Comparison of ENCODE assay signal across 1 cellular context in the genomic region with DNA sequence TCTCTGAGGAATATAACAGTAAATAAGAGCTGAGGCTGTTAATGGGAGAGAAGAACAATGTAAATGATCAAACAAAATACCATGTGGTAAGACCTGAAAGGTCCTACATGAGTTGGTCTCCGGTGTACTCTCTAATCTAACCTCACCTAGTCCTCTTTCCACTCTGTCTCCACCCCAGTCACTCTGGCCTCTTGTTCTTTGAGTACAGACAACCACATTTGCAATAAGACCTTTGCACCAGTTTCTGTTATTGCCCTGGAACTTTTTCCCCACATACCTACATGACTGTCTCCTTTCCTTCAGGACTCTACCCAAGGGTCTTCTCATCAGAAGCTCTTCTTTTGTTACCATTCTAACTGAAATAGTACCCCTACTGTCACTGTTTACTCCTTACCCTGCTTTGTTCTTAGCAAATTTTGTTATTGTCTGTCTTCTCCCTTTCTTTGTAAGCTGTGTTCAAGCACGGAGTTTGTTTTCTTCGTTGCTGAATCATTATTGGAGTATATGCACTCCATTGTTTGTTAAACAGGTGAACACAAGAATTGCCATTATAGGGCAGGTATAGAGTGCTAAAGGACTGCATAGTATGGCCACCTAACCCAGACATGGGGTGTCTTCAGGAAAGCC.
TF ChIP-seq lines count a peak whose summit lies in the region.

No MANE protein-coding gene starts in this region.

TF ChIP-seq in K562, 482 proteins besides CTCF, POLR2A, EP300 and RAD21:
- TF ChIP-seq, protein P1, sequence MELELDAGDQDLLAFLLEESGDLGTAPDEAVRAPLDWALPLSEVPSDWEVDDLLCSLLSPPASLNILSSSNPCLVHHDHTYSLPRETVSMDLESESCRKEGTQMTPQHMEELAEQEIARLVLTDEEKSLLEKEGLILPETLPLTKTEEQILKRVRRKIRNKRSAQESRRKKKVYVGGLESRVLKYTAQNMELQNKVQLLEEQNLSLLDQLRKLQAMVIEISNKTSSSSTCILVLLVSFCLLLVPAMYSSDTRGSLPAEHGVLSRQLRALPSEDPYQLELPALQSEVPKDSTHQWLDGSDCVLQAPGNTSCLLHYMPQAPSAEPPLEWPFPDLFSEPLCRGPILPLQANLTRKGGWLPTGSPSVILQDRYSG (tag; conservative IDR thresholded peaks at IDR 0.05; ENCODE audit: low read depth) = no peak
- TF ChIP-seq, protein P2, sequence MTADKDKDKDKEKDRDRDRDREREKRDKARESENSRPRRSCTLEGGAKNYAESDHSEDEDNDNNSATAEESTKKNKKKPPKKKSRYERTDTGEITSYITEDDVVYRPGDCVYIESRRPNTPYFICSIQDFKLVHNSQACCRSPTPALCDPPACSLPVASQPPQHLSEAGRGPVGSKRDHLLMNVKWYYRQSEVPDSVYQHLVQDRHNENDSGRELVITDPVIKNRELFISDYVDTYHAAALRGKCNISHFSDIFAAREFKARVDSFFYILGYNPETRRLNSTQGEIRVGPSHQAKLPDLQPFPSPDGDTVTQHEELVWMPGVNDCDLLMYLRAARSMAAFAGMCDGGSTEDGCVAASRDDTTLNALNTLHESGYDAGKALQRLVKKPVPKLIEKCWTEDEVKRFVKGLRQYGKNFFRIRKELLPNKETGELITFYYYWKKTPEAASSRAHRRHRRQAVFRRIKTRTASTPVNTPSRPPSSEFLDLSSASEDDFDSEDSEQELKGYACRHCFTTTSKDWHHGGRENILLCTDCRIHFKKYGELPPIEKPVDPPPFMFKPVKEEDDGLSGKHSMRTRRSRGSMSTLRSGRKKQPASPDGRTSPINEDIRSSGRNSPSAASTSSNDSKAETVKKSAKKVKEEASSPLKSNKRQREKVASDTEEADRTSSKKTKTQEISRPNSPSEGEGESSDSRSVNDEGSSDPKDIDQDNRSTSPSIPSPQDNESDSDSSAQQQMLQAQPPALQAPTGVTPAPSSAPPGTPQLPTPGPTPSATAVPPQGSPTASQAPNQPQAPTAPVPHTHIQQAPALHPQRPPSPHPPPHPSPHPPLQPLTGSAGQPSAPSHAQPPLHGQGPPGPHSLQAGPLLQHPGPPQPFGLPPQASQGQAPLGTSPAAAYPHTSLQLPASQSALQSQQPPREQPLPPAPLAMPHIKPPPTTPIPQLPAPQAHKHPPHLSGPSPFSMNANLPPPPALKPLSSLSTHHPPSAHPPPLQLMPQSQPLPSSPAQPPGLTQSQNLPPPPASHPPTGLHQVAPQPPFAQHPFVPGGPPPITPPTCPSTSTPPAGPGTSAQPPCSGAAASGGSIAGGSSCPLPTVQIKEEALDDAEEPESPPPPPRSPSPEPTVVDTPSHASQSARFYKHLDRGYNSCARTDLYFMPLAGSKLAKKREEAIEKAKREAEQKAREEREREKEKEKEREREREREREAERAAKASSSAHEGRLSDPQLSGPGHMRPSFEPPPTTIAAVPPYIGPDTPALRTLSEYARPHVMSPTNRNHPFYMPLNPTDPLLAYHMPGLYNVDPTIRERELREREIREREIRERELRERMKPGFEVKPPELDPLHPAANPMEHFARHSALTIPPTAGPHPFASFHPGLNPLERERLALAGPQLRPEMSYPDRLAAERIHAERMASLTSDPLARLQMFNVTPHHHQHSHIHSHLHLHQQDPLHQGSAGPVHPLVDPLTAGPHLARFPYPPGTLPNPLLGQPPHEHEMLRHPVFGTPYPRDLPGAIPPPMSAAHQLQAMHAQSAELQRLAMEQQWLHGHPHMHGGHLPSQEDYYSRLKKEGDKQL (CRISPR knock-in tag; IDR thresholded peaks at IDR 0.05; ENCODE audit: borderline replicate concordance) = no peak
- TF ChIP-seq, protein P3, sequence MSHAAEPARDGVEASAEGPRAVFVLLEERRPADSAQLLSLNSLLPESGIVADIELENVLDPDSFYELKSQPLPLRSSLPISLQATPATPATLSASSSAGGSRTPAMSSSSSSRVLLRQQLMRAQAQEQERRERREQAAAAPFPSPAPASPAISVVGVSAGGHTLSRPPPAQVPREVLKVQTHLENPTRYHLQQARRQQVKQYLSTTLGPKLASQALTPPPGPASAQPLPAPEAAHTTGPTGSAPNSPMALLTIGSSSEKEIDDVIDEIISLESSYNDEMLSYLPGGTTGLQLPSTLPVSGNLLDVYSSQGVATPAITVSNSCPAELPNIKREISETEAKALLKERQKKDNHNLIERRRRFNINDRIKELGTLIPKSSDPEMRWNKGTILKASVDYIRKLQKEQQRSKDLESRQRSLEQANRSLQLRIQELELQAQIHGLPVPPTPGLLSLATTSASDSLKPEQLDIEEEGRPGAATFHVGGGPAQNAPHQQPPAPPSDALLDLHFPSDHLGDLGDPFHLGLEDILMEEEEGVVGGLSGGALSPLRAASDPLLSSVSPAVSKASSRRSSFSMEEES (CRISPR knock-in tag; IDR thresholded peaks at IDR 0.05) = no peak
- TF ChIP-seq, protein P4, sequence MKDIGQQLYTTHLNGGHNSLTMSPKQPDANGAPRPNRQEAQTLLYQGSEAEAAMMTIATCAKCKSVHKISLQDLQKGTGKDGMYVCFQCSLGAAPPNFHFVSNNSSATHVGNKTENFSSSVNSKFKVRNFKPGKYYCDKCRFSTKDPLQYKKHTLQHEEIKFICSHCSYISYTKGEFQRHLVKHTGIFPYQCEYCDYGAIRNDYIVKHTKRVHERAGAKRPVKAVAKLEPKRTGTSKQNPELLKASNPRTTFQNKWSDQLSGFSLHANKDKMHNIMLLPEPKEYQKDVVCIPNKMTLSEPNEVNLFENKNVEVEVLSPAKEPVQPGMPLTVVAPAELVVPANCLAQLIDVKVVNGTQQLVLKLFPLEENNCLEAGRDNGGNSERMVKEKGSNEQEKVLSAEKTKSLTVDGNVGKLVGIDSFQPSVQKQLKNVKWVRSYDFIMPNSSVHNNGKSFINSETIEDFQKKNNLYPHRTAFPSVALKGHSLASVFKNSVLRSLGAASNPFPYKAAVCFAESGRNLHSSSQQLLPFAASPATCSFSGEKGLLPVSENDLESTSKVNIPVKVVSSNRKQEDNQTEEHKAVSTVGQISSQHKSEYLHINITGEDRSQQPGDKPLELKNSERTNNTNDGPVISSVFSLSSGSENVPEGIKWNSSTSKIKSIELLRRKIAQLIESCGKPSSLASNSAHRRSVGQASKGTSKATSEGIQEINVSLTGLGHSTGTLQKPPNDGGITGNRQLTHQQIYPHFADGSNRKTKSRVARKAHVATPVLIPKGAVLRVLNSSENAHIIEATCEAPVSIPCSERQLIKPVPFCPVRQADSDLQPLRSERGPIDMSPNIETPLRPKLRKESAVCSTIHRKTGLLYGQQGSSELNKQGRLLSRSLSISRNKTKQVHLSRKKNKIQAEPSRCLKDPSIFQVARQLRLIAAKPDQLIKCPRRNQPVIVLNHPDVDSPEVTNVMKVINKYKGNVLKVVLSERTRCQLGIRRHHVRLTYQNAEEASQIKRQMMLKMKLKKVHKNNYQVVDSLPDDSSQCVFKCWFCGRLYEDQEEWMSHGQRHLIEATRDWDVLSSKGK (CRISPR knock-in tag; IDR thresholded peaks at IDR 0.05) = no peak
- TF ChIP-seq, protein P5, sequence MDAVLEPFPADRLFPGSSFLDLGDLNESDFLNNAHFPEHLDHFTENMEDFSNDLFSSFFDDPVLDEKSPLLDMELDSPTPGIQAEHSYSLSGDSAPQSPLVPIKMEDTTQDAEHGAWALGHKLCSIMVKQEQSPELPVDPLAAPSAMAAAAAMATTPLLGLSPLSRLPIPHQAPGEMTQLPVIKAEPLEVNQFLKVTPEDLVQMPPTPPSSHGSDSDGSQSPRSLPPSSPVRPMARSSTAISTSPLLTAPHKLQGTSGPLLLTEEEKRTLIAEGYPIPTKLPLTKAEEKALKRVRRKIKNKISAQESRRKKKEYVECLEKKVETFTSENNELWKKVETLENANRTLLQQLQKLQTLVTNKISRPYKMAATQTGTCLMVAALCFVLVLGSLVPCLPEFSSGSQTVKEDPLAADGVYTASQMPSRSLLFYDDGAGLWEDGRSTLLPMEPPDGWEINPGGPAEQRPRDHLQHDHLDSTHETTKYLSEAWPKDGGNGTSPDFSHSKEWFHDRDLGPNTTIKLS (IDR thresholded peaks at IDR 0.05; ENCODE audit: borderline replicate concordance, low read depth) = no peak
- TF ChIP-seq BRF1 (IDR thresholded peaks at IDR 0.05; ENCODE audit: borderline replicate concordance, extremely low read depth, insufficient read length) (no peak), SMAD1 (IDR thresholded peaks at IDR 0.05; ENCODE audit: low read depth, low read length, partially characterized antibody) (no peak), SUPT5H (IDR thresholded peaks at IDR 0.05) (no peak), ZBTB17 (CRISPR knock-in tag; IDR thresholded peaks at IDR 0.05) (no peak), NFIX (CRISPR knock-in tag; IDR thresholded peaks at IDR 0.05; ENCODE audit: low read depth) (no peak), COPS2 (conservative IDR thresholded peaks at IDR 0.05) (no peak), SRSF7 (optimal IDR thresholded peaks at IDR 0.05; ENCODE audit: low read depth, low read length) (no peak), ZFP30 (CRISPR knock-in tag; IDR thresholded peaks at IDR 0.05; ENCODE audit: borderline replicate concordance) (no peak), DACH1 (IDR thresholded peaks at IDR 0.05; ENCODE audit: partially characterized antibody) (no peak), ZBTB1 (CRISPR knock-in tag; IDR thresholded peaks at IDR 0.05; ENCODE audit: borderline replicate concordance, low read depth) (no peak), POLR2H (tag; IDR thresholded peaks at IDR 0.05; ENCODE audit: low read depth) (no peak), WHSC1 (IDR thresholded peaks at IDR 0.05; ENCODE audit: low read length) (no peak), KLF1 (tag; IDR thresholded peaks at IDR 0.05) (no peak)
- TF ChIP-seq, protein P6, sequence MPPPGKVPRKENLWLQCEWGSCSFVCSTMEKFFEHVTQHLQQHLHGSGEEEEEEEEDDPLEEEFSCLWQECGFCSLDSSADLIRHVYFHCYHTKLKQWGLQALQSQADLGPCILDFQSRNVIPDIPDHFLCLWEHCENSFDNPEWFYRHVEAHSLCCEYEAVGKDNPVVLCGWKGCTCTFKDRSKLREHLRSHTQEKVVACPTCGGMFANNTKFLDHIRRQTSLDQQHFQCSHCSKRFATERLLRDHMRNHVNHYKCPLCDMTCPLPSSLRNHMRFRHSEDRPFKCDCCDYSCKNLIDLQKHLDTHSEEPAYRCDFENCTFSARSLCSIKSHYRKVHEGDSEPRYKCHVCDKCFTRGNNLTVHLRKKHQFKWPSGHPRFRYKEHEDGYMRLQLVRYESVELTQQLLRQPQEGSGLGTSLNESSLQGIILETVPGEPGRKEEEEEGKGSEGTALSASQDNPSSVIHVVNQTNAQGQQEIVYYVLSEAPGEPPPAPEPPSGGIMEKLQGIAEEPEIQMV (tag; conservative IDR thresholded peaks at IDR 0.05; ENCODE audit: low read depth) = no peak
- TF ChIP-seq, protein P7, sequence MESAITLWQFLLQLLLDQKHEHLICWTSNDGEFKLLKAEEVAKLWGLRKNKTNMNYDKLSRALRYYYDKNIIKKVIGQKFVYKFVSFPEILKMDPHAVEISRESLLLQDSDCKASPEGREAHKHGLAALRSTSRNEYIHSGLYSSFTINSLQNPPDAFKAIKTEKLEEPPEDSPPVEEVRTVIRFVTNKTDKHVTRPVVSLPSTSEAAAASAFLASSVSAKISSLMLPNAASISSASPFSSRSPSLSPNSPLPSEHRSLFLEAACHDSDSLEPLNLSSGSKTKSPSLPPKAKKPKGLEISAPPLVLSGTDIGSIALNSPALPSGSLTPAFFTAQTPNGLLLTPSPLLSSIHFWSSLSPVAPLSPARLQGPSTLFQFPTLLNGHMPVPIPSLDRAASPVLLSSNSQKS (CRISPR knock-in tag; IDR thresholded peaks at IDR 0.05) = no peak
